In the genomic region with DNA sequence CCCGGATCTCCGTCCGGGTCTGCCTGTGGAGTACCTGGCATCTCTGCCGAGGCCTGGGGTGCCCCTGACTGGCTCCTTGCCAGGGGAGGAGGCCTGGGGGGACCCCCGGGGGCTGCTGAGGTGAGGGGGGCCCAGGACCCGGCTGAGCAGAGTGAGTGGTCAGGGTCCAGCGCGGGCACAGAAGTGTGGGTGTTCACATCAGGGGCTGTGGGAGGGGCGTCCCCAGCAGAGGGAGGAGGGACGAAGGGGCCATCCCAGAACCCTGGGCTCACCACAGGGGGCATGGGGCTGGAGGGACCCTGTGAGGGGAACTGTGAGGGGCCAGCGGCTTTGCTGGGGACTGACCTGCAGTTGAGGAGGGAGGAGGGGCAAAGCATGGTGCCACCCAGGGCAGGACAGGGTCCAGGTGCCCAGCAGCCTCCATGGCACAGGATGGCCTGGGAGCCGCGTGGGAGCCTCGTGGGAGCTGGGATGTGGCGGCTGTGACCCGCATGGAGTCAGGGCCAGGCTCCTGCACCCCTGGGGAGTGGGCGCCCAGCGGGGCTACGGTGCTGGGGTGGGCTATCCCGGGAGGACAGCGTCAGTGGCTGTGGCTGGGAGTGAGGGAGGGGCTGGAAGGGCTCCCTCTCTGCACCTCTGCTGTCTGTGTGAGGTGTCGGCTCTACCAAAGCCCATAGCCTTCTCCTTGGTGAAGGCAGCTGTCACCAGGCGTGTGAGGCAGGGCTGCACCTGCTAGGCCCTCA, we compare ENCODE assay signal across 15 cellular contexts.
"Had no signal": no experiment of that assay in that cellular context is flagged by ENCODE, and none has a peak within 500 bp of the region (broad histone marks: within the 10 kb centered on the region; RNA-seq: fewer than 3 reads in every experiment).

No MANE protein-coding gene starts in this region.

- H3K4me3 Mint-ChIP-seq: activated CD4-positive, alpha-beta T cell treated with anti-CD3 and anti-CD28 coated beads, Interleukin-2, amount 10 ng/mL, durations not matched to agents 24 days and 14 days; stimulated activated naive B cell treated with anti-CD40 and anti-IgM and Interleukin-4, amounts not matched to agents 10 μg/mL and 1 μg/mL and 100 μg/mL, for 72 hours had no signal

- H3K4me3 ChIP-seq: gastrocnemius medialis had no signal

- H3K9me3 Mint-ChIP-seq: activated CD4-positive, alpha-beta T cell treated with anti-CD3 and anti-CD28 coated beads, Interleukin-2, amount 10 ng/mL, durations not matched to agents 24 days and 14 days; stimulated activated naive B cell treated with anti-CD40 and anti-IgM and Interleukin-4, amounts not matched to agents 10 μg/mL and 1 μg/mL and 100 μg/mL, for 72 hours had no signal

- H3K27ac ChIP-seq: gastrocnemius medialis, neutrophil, VCaP had no signal

- DNase-seq: activated CD4-positive, alpha-beta T cell treated with anti-CD3 and anti-CD28 coated beads, Interleukin-2, amount 10 ng/mL, durations not matched to agents 24 days and 14 days; activated CD8-positive, alpha-beta memory T cell treated with anti-CD3 and anti-CD28 coated beads for 24 hours; activated gamma-delta T cell; central memory CD4-positive, alpha-beta T cell; cortex of kidney; effector CD8-positive, alpha-beta T cell; islet precursor cell; midbrain; stimulated activated CD4-positive, alpha-beta T cell treated with anti-CD3 and anti-CD28 coated beads, Interleukin-1b, Interleukin-23, amount 100 ng/mL, for 48 hours; stimulated activated naive B cell treated with anti-CD40 and anti-IgM and Interleukin-4, amounts not matched to agents 10 μg/mL and 1 μg/mL and 100 μg/mL, for 72 hours; T1000; trophoblast cell had no signal

- H3K9me3 ChIP-seq: gastrocnemius medialis, neutrophil had no signal

- H3K27ac Mint-ChIP-seq: activated CD4-positive, alpha-beta T cell treated with anti-CD3 and anti-CD28 coated beads, Interleukin-2, amount 10 ng/mL, durations not matched to agents 24 days and 14 days; stimulated activated naive B cell treated with anti-CD40 and anti-IgM and Interleukin-4, amounts not matched to agents 10 μg/mL and 1 μg/mL and 100 μg/mL, for 72 hours had no signal

- H3K36me3 ChIP-seq: neutrophil had no signal

- H3K27me3 Mint-ChIP-seq: activated CD4-positive, alpha-beta T cell treated with anti-CD3 and anti-CD28 coated beads, Interleukin-2, amount 10 ng/mL, durations not matched to agents 24 days and 14 days had no signal

- ATAC-seq: gastrocnemius medialis; stimulated activated naive B cell treated with anti-CD40 and anti-IgM and Interleukin-4, amounts not matched to agents 10 μg/mL and 1 μg/mL and 100 μg/mL, for 72 hours had no signal
